Comparison of ENCODE assay signal across 1 cellular context in the genomic region with DNA sequence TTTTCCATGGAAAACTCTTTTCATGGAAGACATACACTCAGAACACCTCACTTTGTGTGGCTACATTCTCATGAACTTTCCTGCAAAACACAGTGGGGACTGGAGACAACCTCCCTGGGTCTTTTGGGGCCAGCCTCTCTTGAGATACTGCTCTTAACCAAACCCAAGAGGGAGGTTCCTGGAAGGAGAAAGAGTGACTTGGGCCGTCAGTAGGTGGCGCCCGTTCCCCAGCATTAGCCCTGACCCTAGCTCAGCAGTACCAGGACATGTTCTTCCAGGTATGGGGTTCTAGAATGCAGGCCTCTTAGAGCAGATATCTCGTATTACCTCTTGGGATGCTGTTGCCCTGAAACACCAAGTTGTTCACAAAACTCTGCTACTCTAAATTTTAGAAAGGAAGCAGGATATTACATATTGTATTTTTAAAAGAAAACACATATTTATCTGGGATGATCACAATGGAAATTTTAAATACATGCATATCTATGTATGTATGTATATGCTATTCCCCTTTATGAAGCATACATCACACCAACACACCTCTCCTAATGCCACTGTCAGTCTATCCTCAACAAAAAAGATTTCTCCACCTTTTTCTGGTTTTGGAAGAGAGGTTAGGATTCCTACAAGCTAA.
TF ChIP-seq lines count a peak whose summit lies in the region.

No MANE protein-coding gene starts in this region.

TF ChIP-seq in GM12878, 131 proteins besides CTCF, POLR2A, EP300 and RAD21 (continued from another document):
- TF ChIP-seq WRNIP1 (IDR thresholded peaks at IDR 0.05; ENCODE audit: borderline replicate concordance, low read depth, low read length) (no peak), MEF2A (IDR thresholded peaks at IDR 0.05; ENCODE audit: insufficient read depth, low read depth, low read length) (no peak)
- TF ChIP-seq, protein P1, sequence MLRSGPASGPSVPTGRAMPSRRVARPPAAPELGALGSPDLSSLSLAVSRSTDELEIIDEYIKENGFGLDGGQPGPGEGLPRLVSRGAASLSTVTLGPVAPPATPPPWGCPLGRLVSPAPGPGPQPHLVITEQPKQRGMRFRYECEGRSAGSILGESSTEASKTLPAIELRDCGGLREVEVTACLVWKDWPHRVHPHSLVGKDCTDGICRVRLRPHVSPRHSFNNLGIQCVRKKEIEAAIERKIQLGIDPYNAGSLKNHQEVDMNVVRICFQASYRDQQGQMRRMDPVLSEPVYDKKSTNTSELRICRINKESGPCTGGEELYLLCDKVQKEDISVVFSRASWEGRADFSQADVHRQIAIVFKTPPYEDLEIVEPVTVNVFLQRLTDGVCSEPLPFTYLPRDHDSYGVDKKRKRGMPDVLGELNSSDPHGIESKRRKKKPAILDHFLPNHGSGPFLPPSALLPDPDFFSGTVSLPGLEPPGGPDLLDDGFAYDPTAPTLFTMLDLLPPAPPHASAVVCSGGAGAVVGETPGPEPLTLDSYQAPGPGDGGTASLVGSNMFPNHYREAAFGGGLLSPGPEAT (IDR thresholded peaks at IDR 0.05; ENCODE audit: low read depth), result no peak
